Comparison of ENCODE assay signal across 26 cellular contexts in the genomic region with DNA sequence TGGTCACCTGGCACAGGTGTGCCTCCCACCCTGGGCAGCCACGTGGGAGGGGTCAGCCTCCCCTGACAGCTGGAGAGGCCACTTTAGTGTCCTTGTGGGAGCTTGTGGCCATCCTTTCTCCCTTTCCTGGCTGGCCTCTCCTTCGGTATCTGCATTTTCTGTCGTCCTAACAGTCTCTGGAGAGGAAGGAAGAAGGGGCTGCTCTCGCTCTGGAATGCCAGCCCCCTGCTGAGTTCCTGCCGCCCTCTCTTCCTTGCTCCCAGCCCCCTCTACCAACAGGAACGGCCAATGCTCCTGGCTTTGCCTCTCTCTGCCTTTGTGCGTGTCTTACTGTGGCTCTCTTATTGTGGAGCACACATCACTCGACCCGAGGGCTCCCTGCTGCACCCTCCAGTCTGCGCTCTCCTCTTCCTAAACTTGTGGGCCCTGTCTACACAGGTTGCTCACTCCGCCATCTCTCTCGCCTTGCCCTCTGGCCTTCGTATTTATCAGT.
DNase-seq lines count a peak whose midpoint lies in the region; ATAC-seq and TF ChIP-seq lines count a peak whose summit lies in the region.
"Had no signal": no experiment of that assay in that cellular context is flagged by ENCODE, and none has a peak within 500 bp of the region (broad histone marks: within the 10 kb centered on the region; RNA-seq: fewer than 3 reads in every experiment).

No MANE protein-coding gene starts in this region.

- no peak for ATAC-seq in HG03469 (IDR thresholded peaks at IDR 0.05; ENCODE audit: unreplicated experiment)
- ATAC-seq: activated CD4-positive, alpha-beta T cell treated with anti-CD3 and anti-CD28 coated beads for 36 hours; activated CD8-positive, alpha-beta T cell treated with anti-CD3 and anti-CD28 coated beads for 36 hours; GM12878; left colon had no signal

- DNase-seq in activated CD8-positive, alpha-beta memory T cell treated with anti-CD3 and anti-CD28 coated beads for 24 hours: peak; percentile 41
- no peak for DNase-seq in activated CD8-positive, alpha-beta memory T cell treated with anti-CD3 and anti-CD28 coated beads, Interleukin-2, amount 50 U/mL, for 48 hours
- DNase-seq in coronary artery (ENCODE audit: low spot score) (peak; percentile 47), iPS-NIHi7 (ENCODE audit: extremely low spot score) (peak; percentile 72), posterior vena cava (ENCODE audit: low spot score) (peak; percentile 56), dedifferentiated amniotic fluid mesenchymal stem cell (ENCODE audit: extremely low spot score) (no peak), hepatic stellate cell (ENCODE audit: low spot score) (no peak)
- DNase-seq: activated CD4-positive, alpha-beta T cell treated with anti-CD3 and anti-CD28 coated beads for 36 hours; activated CD8-positive, alpha-beta T cell treated with anti-CD3 and anti-CD28 coated beads for 36 hours; C1 segment of cervical spinal cord; colonic mucosa; DMS153; effector memory CD4-positive, alpha-beta T cell; erythroblast; left colon; NCI-H1048; NCI-H446 treated with DMSO at 0.1 percent for 48 hours; NCI-H774; SJCRH30; stimulated activated CD4-positive, alpha-beta T cell treated with anti-CD3 and anti-CD28 coated beads, Interleukin-4, amount 100 ng/mL, for 24 hours; SW 1271; T-helper 9 cell had no signal

- TF ChIP-seq CTCF in coronary artery (IDR thresholded peaks at IDR 0.05): no peak

- no peak overlapping the region for H3K4me3 ChIP-seq in coronary artery
- H3K4me3 ChIP-seq: colonic mucosa, GM12878, SJCRH30, tibial artery had no signal

- intact Hi-C loops in posterior vena cava (cut with DNase I): no loop called here

- no peak overlapping the region for H3K27ac ChIP-seq in coronary artery
- H3K27ac ChIP-seq: 22Rv1, colonic mucosa, SJCRH30, tibial artery had no signal

Comparison
In these comparisons a context has a peak if more than half of its experiments do, and no peak if none do; other contexts are left out.
1. DNase-seq: peak in activated CD8-positive, alpha-beta memory T cell treated with anti-CD3 and anti-CD28 coated beads for 24 hours (single experiment), coronary artery (single experiment), iPS-NIHi7 (single experiment) and posterior vena cava (single experiment); none in activated CD8-positive, alpha-beta memory T cell treated with anti-CD3 and anti-CD28 coated beads, Interleukin-2, amount 50 U/mL, for 48 hours (single experiment), dedifferentiated amniotic fluid mesenchymal stem cell (single experiment) and hepatic stellate cell (single experiment).